18 cellular contexts compared by ENCODE assay signal in the genomic region with DNA sequence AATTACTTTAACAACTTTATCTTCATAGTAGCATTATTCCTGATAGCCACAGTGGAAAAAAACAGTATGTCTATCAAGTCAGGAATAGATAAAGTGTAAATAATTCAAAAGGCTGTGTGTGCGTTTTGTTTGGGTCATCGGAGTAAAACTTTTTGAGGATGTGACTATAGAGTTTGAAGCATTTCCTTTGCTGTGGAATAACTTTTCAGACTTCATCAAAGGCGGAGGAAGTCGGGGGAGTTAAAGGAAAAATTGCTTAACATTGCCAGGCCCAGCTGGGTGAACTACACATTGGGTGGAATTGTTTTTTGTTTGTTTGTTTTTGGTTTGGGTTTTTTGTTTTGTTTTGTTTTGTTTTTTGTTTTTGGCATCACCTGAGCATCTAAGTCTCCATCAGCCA.
DNase-seq lines count a peak whose midpoint lies in the region; ATAC-seq, FAIRE-seq and TF ChIP-seq lines count a peak whose summit lies in the region.
"Had no signal": no experiment of that assay in that cellular context is flagged by ENCODE, and none has a peak within 500 bp of the region (broad histone marks: within the 10 kb centered on the region; RNA-seq: fewer than 3 reads in every experiment).

No MANE protein-coding gene starts in this region.

- H3K4me1 Mint-ChIP-seq in natural killer cell (peaks cover 40 to 44% of the 10 kb centered on the region in 2 donors), nephron progenitor cell (peaks cover 18% of the 10 kb centered on the region)
- H3K4me1 Mint-ChIP-seq in natural killer cell treated with Interleukin-12 subunit alpha and Interleukin-12 subunit beta and Interleukin-15 and Interleukin-18, amount 100 ng/mL, for 72 hours (ENCODE audit: low read depth in 2 of 2): peaks cover 29 to 33% of the 10 kb centered on the region in 2 donors
- H3K4me1 Mint-ChIP-seq: stimulated activated memory B cell treated with anti-CD40 and anti-IgM and Interleukin-4, amounts not matched to agents 10 μg/mL and 1 μg/mL and 100 μg/mL, for 72 hours had no signal

- no peaks in the 10 kb centered on the region for H3K9me3 ChIP-seq in endothelial cell of umbilical vein (replicated peaks; ENCODE audit: control insufficient read depth, insufficient read depth, low read length)
- H3K9me3 ChIP-seq: HAP-1 had no signal

- POLR2A ChIA-PET in endothelial cell of umbilical vein (lab: Charles Lee): no interaction called here

- H3K9me1 ChIP-seq in endothelial cell of umbilical vein (replicated peaks; ENCODE audit: control insufficient read depth, extremely low read depth, insufficient read depth, low read length): no peaks in the 10 kb centered on the region

- CTCF ChIA-PET in endothelial cell of umbilical vein (lab: Charles Lee): interaction anchor here (0.7 to 3.0 kb wide), 4 partner anchors 23 to 139 kb away, joined by 3 to 17 read pairs (median 8); no protein-coding TSS in a partner anchor

- dilution Hi-C loops in endothelial cell of umbilical vein (cut with MboI; ENCODE audit: extremely low pct_ligation_motif_present, low sequenced_read_pairs): no loop called here

- TF ChIP-seq CTCF in natural killer cell (IDR thresholded peaks at IDR 0.05): no peak
- no peak for TF ChIP-seq CTCF in endothelial cell of umbilical vein (IDR thresholded peaks at IDR 0.05; ENCODE audit: extremely low read depth in 1 of 2, insufficient read depth in 1 of 2, low read depth in 1 of 2, low read length in 2 of 2)
- TF ChIP-seq CTCF in nephron progenitor cell (IDR thresholded peaks at IDR 0.05): no peak

- H3K4me2 ChIP-seq in endothelial cell of umbilical vein (ENCODE audit: insufficient read depth, low read length): peak overlapping the region; percentile 48

- H3K79me2 ChIP-seq in endothelial cell of umbilical vein (ENCODE audit: control insufficient read depth, insufficient read depth, low read length): peaks cover 12% of the 10 kb centered on the region

- peaks cover 20% of the 10 kb centered on the region for H3K36me3 Mint-ChIP-seq in natural killer cell
- peaks cover 39% of the 10 kb centered on the region for H3K36me3 Mint-ChIP-seq in natural killer cell treated with Interleukin-12 subunit alpha and Interleukin-12 subunit beta and Interleukin-15 and Interleukin-18, amount 100 ng/mL, for 72 hours
- H3K36me3 Mint-ChIP-seq in nephron progenitor cell (ENCODE audit: low read depth): peaks cover 47% of the 10 kb centered on the region

- no peaks in the 10 kb centered on the region for H3K27me3 ChIP-seq in endothelial cell of umbilical vein (ENCODE audit: control insufficient read depth in 2 of 2, insufficient read depth in 2 of 2, low read length in 2 of 2)

- no peak overlapping the region for H2AFZ ChIP-seq in endothelial cell of umbilical vein (ENCODE audit: low read depth, low read length)

- DNase-seq in natural killer cell (no peak), endothelial cell of umbilical vein (ENCODE audit: low read depth, low spot score) (peak; percentile 78), nephron progenitor cell (no peak), C1 segment of cervical spinal cord (lab: John Stamatoyannopoulos, UW) (no peak), GM19238 (ENCODE audit: insufficient read length, low spot score) (no peak)
- no peak for DNase-seq in natural killer cell treated with Interleukin-12 subunit alpha and Interleukin-12 subunit beta and Interleukin-15 and Interleukin-18, amount 100 ng/mL, for 72 hours (ENCODE audit: low spot score)
- no peak for DNase-seq in activated naive CD4-positive, alpha-beta T cell treated with anti-CD3 and anti-CD28 coated beads, Interleukin-2, amount 50 U/mL, for 16 hours
- DNase-seq: activated CD4-positive, alpha-beta T cell treated with anti-CD3 and anti-CD28 coated beads, Interleukin-2, amount 50 U/mL, for 48 hours; amygdala; mesendoderm; NCI-H2029; NCI-H510A treated with DMSO at 0.1 percent for 48 hours; nucleus accumbens had no signal

- peak overlapping the region; percentile 42 for H3K27ac ChIP-seq in endothelial cell of umbilical vein (ENCODE audit: insufficient read depth, low read depth, low read length)

- H3K36me3 ChIP-seq in endothelial cell of umbilical vein (ENCODE audit: control insufficient read depth in 2 of 2, extremely low read depth in 1 of 2, insufficient read depth in 2 of 2, low read length in 2 of 2): peaks cover 5% of the 10 kb centered on the region in 2 experiments

- no TSS peak for BruUV-seq in endothelial cell of umbilical vein (replicated peaks; lab: Mats Ljungman, UMichigan)

- no peaks in the 10 kb centered on the region for H3K27me3 Mint-ChIP-seq in natural killer cell (ENCODE audit: low read depth in 2 of 2)
- H3K27me3 Mint-ChIP-seq in natural killer cell treated with Interleukin-12 subunit alpha and Interleukin-12 subunit beta and Interleukin-15 and Interleukin-18, amount 100 ng/mL, for 72 hours: no peaks in the 10 kb centered on the region
- peaks cover 3% of the 10 kb centered on the region for H3K27me3 Mint-ChIP-seq in nephron progenitor cell (ENCODE audit: low read depth, poor library complexity)
- H3K27me3 Mint-ChIP-seq: dendritic cell treated with granulocyte-macrophage colony-stimulating factor and Interleukin-4, amounts not matched to agents 40 ng/mL and 50 ng/mL, for 4 days; stimulated activated memory B cell treated with anti-CD40 and anti-IgM and Interleukin-4, amounts not matched to agents 10 μg/mL and 1 μg/mL and 100 μg/mL, for 72 hours had no signal

- TF ChIP-seq POLR2A in endothelial cell of umbilical vein (IDR thresholded peaks at IDR 0.05; ENCODE audit: low read depth, low read length): no peak

- FAIRE-seq in endothelial cell of umbilical vein (lab: Jason Lieb, UNC): peak; percentile 89
- FAIRE-seq: GM12891 had no signal

- H3K9me3 Mint-ChIP-seq in natural killer cell (no peaks in the 10 kb centered on the region), nephron progenitor cell (no peaks in the 10 kb centered on the region)
- H3K9me3 Mint-ChIP-seq in natural killer cell treated with Interleukin-12 subunit alpha and Interleukin-12 subunit beta and Interleukin-15 and Interleukin-18, amount 100 ng/mL, for 72 hours: no peaks in the 10 kb centered on the region
- H3K9me3 Mint-ChIP-seq: dendritic cell treated with granulocyte-macrophage colony-stimulating factor and Interleukin-4, amounts not matched to agents 40 ng/mL and 50 ng/mL, for 4 days; stimulated activated memory B cell treated with anti-CD40 and anti-IgM and Interleukin-4, amounts not matched to agents 10 μg/mL and 1 μg/mL and 100 μg/mL, for 72 hours had no signal

- H3K27ac Mint-ChIP-seq in natural killer cell (peak overlapping the region; percentile 32 to 70), nephron progenitor cell (peak overlapping the region; percentile 46)
- H3K27ac Mint-ChIP-seq in natural killer cell treated with Interleukin-12 subunit alpha and Interleukin-12 subunit beta and Interleukin-15 and Interleukin-18, amount 100 ng/mL, for 72 hours: peak overlapping the region in 1 of 2 donors; percentile 52
- H3K27ac Mint-ChIP-seq: dendritic cell treated with granulocyte-macrophage colony-stimulating factor and Interleukin-4, amounts not matched to agents 40 ng/mL and 50 ng/mL, for 4 days; stimulated activated memory B cell treated with anti-CD40 and anti-IgM and Interleukin-4, amounts not matched to agents 10 μg/mL and 1 μg/mL and 100 μg/mL, for 72 hours had no signal

- H3K4me3 ChIP-seq in endothelial cell of umbilical vein (replicated peaks in 1 of 3; ENCODE audit: insufficient read depth in 1 of 3, low read depth in 1 of 3, low read length in 3 of 3): no peak overlapping the region
- H3K4me3 ChIP-seq: HAP-1 had no signal

- peaks cover 43% of the 10 kb centered on the region for H3K4me1 ChIP-seq in endothelial cell of umbilical vein (ENCODE audit: control insufficient read depth, extremely low read depth, insufficient read depth, low read length)
- H3K4me1 ChIP-seq: HAP-1 had no signal

- no peaks in the 10 kb centered on the region for H4K20me1 ChIP-seq in endothelial cell of umbilical vein (replicated peaks; ENCODE audit: control insufficient read depth, extremely low read depth, insufficient read depth, low read length)

- no peak overlapping the region for H3K4me3 Mint-ChIP-seq in natural killer cell
- no peak overlapping the region for H3K4me3 Mint-ChIP-seq in natural killer cell treated with Interleukin-12 subunit alpha and Interleukin-12 subunit beta and Interleukin-15 and Interleukin-18, amount 100 ng/mL, for 72 hours
- H3K4me3 Mint-ChIP-seq in nephron progenitor cell: no peak overlapping the region
- H3K4me3 Mint-ChIP-seq: dendritic cell treated with granulocyte-macrophage colony-stimulating factor and Interleukin-4, amounts not matched to agents 40 ng/mL and 50 ng/mL, for 4 days; stimulated activated memory B cell treated with anti-CD40 and anti-IgM and Interleukin-4, amounts not matched to agents 10 μg/mL and 1 μg/mL and 100 μg/mL, for 72 hours had no signal

- peak overlapping the region; percentile 24 for H3K9ac ChIP-seq in endothelial cell of umbilical vein (replicated peaks; ENCODE audit: extremely low read depth, insufficient read depth, low read length)

- intact Hi-C loops in natural killer cell (cut with micrococcal nuclease): no loop called here
- intact Hi-C loops in endothelial cell of umbilical vein (cut with micrococcal nuclease): loop anchor here (1.0 kb wide), 1 partner anchor 19 kb away; no protein-coding TSS in a partner anchor

- no peak for ATAC-seq in natural killer cell
- no peak for ATAC-seq in natural killer cell treated with Interleukin-12 subunit alpha and Interleukin-12 subunit beta and Interleukin-15 and Interleukin-18, amount 100 ng/mL, for 72 hours
- ATAC-seq in HG02588 (IDR thresholded peaks at IDR 0.05; ENCODE audit: unreplicated experiment): no peak
- ATAC-seq: stimulated activated memory B cell treated with anti-CD40 and anti-IgM and Interleukin-4, amounts not matched to agents 10 μg/mL and 1 μg/mL and 100 μg/mL, for 72 hours had no signal

TF ChIP-seq in endothelial cell of umbilical vein, 7 proteins besides CTCF, POLR2A, EP300 and RAD21:
- TF ChIP-seq MYC (IDR thresholded peaks at IDR 0.05; ENCODE audit: low read depth, low read length) (no peak), FOS (IDR thresholded peaks at IDR 0.05; ENCODE audit: borderline replicate concordance, insufficient read depth, low read length) (no peak), GATA2 (IDR thresholded peaks at IDR 0.05; ENCODE audit: insufficient read depth, insufficient read length, low read depth, low read length) (no peak), EZH2 (IDR thresholded peaks at IDR 0.05; ENCODE audit: borderline replicate concordance, low read depth, low read length, severe bottlenecking) (no peak), POLR2AphosphoS5 (IDR thresholded peaks at IDR 0.05; ENCODE audit: insufficient read depth, low read depth, low read length) (no peak), JUN (IDR thresholded peaks at IDR 0.05; ENCODE audit: borderline replicate concordance, insufficient read depth, insufficient read length, low read depth) (no peak)
- TF ChIP-seq, protein P1, sequence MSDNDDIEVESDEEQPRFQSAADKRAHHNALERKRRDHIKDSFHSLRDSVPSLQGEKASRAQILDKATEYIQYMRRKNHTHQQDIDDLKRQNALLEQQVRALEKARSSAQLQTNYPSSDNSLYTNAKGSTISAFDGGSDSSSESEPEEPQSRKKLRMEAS (IDR thresholded peaks at IDR 0.05; ENCODE audit: insufficient read depth, insufficient read length): no peak
